7 cellular contexts compared by ENCODE assay signal in the genomic region with DNA sequence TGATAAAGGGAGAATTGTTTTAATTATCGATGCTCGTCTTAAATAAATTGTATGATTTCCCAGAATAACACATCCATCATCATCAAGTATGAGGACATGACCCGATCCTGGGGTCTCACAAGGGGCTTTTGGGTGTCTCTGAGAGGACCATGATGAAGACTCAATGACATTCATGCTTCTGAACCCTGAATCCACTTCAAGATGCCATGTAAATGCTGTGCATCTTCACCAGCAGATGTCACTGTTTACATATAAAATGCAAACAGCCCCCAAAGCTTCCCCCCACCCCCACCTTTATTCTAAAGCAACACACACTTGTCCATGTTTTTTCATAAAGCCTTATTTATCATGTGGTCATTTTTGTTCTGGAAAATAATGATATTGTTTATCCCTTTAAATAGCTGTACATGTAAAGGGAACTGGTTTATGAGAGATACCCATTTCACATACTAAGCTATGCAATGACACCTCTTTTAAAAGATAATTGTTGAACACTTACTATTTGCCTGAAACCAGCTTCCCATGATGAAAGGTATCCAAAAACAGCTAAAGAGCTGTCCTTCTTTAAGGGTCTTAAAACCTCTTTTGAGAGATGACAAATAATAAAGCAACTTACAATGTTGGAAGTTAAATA.
DNase-seq lines count a peak whose midpoint lies in the region; ATAC-seq and TF ChIP-seq lines count a peak whose summit lies in the region.

No MANE protein-coding gene starts in this region.

- H3K36me3 ChIP-seq in lower lobe of right lung: no peaks in the 10 kb centered on the region

- H3K9me3 ChIP-seq in lower lobe of right lung: no peaks in the 10 kb centered on the region

- no peak overlapping the region for H3K27ac ChIP-seq in lower lobe of right lung

- peak; percentile 26 for DNase-seq in ELF-1 (ENCODE audit: low read depth, low spot score)
- peak; percentile 54 for DNase-seq in LHCN-M2 (ENCODE audit: low read depth)
- DNase-seq in T47D (ENCODE audit: low read depth in 1 of 2, low spot score in 1 of 2): peak; percentile 34 to 66
- DNase-seq in lower lobe of right lung: no peak
- DNase-seq in stimulated activated CD4-positive, alpha-beta T cell treated with anti-CD3 and anti-CD28 coated beads, Interleukin-4, amount 100 ng/mL, for 1 hour: no peak

- TF ChIP-seq CTCF in lower lobe of right lung (IDR thresholded peaks at IDR 0.05): peak; percentile 69

- H3K27me3 ChIP-seq in lower lobe of right lung (ENCODE audit: low read depth): no peaks in the 10 kb centered on the region

- in situ Hi-C loops in T47D (cut with HindIII; ENCODE audit: low pct_unique_long_range_greater_than_20kb, low sequenced_read_pairs): no loop called here

- H3K4me1 ChIP-seq in lower lobe of right lung: no peaks in the 10 kb centered on the region

- intact Hi-C loops in lower lobe of right lung (cut with DNase I): no loop called here

- ATAC-seq in lower lobe of right lung: peak in 1 of 2 donors; percentile 48
- no peak for ATAC-seq in HG02759 (IDR thresholded peaks at IDR 0.05; ENCODE audit: unreplicated experiment)
- no peak for ATAC-seq in GM21526 (IDR thresholded peaks at IDR 0.05; ENCODE audit: low FRiP score, unreplicated experiment)

- H3K4me3 ChIP-seq in lower lobe of right lung: no peak overlapping the region

Comparison
In these comparisons a context has a peak if more than half of its experiments do, and no peak if none do; other contexts are left out.
1. DNase-seq: peak in ELF-1 (single experiment), LHCN-M2 (single experiment) and T47D (2 of 2); none in lower lobe of right lung (single experiment) and stimulated activated CD4-positive, alpha-beta T cell treated with anti-CD3 and anti-CD28 coated beads, Interleukin-4, amount 100 ng/mL, for 1 hour (single experiment).